In genomic region chr7:55140981-55141278, GRCh38 we compare ENCODE assay signal across 12 cellular contexts.
DNase-seq lines count a peak whose midpoint lies in the region; ATAC-seq and TF ChIP-seq lines count a peak whose summit lies in the region.
"Had no signal": no experiment of that assay in that cellular context is flagged by ENCODE, and none has a peak within 500 bp of the region (broad histone marks: within the 10 kb centered on the region; RNA-seq: fewer than 3 reads in every experiment).

No MANE protein-coding gene starts in this region.

- CTCF ChIA-PET in GM10248 (lab: Yijun Ruan, JAX): no interaction called here

- no peak overlapping the region for H2AFZ ChIP-seq in smooth muscle cell (ENCODE audit: low read depth)

- ATAC-seq in GM21723 (IDR thresholded peaks at IDR 0.05; ENCODE audit: unreplicated experiment): peak; percentile 46
- peak; percentile 32 for ATAC-seq in HG03460 (IDR thresholded peaks at IDR 0.05; ENCODE audit: unreplicated experiment)
- ATAC-seq in aorta (ENCODE audit: low FRiP score): no peak

- H3K27me3 ChIP-seq in smooth muscle cell (ENCODE audit: low read depth): no peaks in the 10 kb centered on the region
- H3K27me3 ChIP-seq in BE2C: no peaks in the 10 kb centered on the region
- no peaks in the 10 kb centered on the region for H3K27me3 ChIP-seq in aorta (ENCODE audit: control insufficient read depth in 1 of 2, insufficient read depth in 2 of 2, low read length in 1 of 2)

- POLR2A ChIA-PET in GM10248 (lab: Yijun Ruan, JAX): no interaction called here

- no peaks in the 10 kb centered on the region for H3F3A ChIP-seq in smooth muscle cell (ENCODE audit: low read depth)

- intact Hi-C loops in aorta (cut with DNase I): no loop called here

- no peak for TF ChIP-seq CTCF in smooth muscle cell (IDR thresholded peaks at IDR 0.05; ENCODE audit: borderline replicate concordance, insufficient read depth, poor library complexity, severe bottlenecking)
- no peak for TF ChIP-seq CTCF in GM10248 (IDR thresholded peaks at IDR 0.05; ENCODE audit: control extremely low read depth, extremely low read depth, low read depth, missing control alignments)
- no peak for TF ChIP-seq CTCF in BE2C (IDR thresholded peaks at IDR 0.05; ENCODE audit: low read depth, low read length)

- H3K4me3 ChIP-seq in smooth muscle cell: no peak overlapping the region
- no peak overlapping the region for H3K4me3 ChIP-seq in BE2C (ENCODE audit: low read depth, low read length)
- no peak overlapping the region for H3K4me3 ChIP-seq in aorta (ENCODE audit: low read length in 2 of 2)

- H3K79me2 ChIP-seq in smooth muscle cell (ENCODE audit: low read depth): no peaks in the 10 kb centered on the region

- H3K27ac ChIP-seq in smooth muscle cell (ENCODE audit: low read depth): peak overlapping the region; percentile 18
- H3K27ac ChIP-seq in aorta (ENCODE audit: low read depth in 1 of 2, low read length in 2 of 2): no peak overlapping the region

- no peak overlapping the region for H3K9ac ChIP-seq in smooth muscle cell (ENCODE audit: low read depth)

- H3K36me3 ChIP-seq in smooth muscle cell (ENCODE audit: low read depth): peaks cover 3% of the 10 kb centered on the region
- H3K36me3 ChIP-seq in BE2C: peaks cover 51% of the 10 kb centered on the region
- H3K36me3 ChIP-seq in aorta (ENCODE audit: control insufficient read depth in 1 of 2, insufficient read depth in 2 of 2, low read length in 1 of 2): no peaks in the 10 kb centered on the region

- no peaks in the 10 kb centered on the region for H4K20me1 ChIP-seq in smooth muscle cell (ENCODE audit: low read depth)

- DNase-seq in NCI-H345 treated with DMSO at 0.1 percent for 48 hours (lab: John Stamatoyannopoulos, UW; ENCODE audit: unreplicated experiment) (peak; percentile 88), NCI-H345 (lab: John Stamatoyannopoulos, UW) (no peak), smooth muscle cell (lab: John Stamatoyannopoulos, UW; ENCODE audit: unreplicated experiment) (no peak), GM10248 (ENCODE audit: extremely low spot score) (no peak), BE2C (no peak), aorta (no peak)
- DNase-seq: activated CD4-positive, CD25-positive, alpha-beta regulatory T cell; NCI-H1930; nucleus accumbens; SHP77 had no signal

- H3K4me2 ChIP-seq in smooth muscle cell: no peak overlapping the region

- H3K4me1 ChIP-seq in smooth muscle cell (ENCODE audit: low read depth) (no peaks in the 10 kb centered on the region), BE2C (peaks cover 39% of the 10 kb centered on the region), aorta (ENCODE audit: control insufficient read depth in 1 of 2, insufficient read depth in 2 of 2, low read length in 2 of 2) (no peaks in the 10 kb centered on the region)

- H3K9me3 ChIP-seq in smooth muscle cell (replicated peaks; ENCODE audit: low read depth) (no peaks in the 10 kb centered on the region), BE2C (no peaks in the 10 kb centered on the region), aorta (ENCODE audit: control insufficient read depth, low read length) (peaks cover 1% of the 10 kb centered on the region)
